In genomic region chr15:32042269-32042996, GRCh38 we compare ENCODE assay signal across 16 cellular contexts. TPM values are rescaled to one million over a fixed set of nuclear protein-coding genes. Genes with fewer than 3 reads are reported as not detected.
DNase-seq lines count a peak whose midpoint lies in the region; ATAC-seq, FAIRE-seq and TF ChIP-seq lines count a peak whose summit lies in the region.
"Had no signal": no experiment of that assay in that cellular context is flagged by ENCODE, and none has a peak within 500 bp of the region (broad histone marks: within the 10 kb centered on the region; RNA-seq: fewer than 3 reads in every experiment).

No MANE protein-coding gene starts in this region.

- H3K4me3 ChIP-seq in A673 (ENCODE audit: low read depth, low read length, poor library complexity, severe bottlenecking) (no peak overlapping the region), keratinocyte (ENCODE audit: control insufficient read depth in 2 of 3, extremely low read depth in 1 of 3, insufficient read depth in 2 of 3, low read depth in 1 of 3, low read length in 3 of 3) (peak overlapping the region in 1 of 3 experiments; percentile 45), left lung (no peak overlapping the region)
- H3K4me3 ChIP-seq: spleen had no signal

- H3K9me1 ChIP-seq in keratinocyte (ENCODE audit: control insufficient read depth, extremely low read depth, insufficient read depth, low read length), result no peaks in the 10 kb centered on the region

- no peaks in the 10 kb centered on the region for H3K27me3 ChIP-seq in A673 (replicated peaks; ENCODE audit: insufficient read depth, low read depth, low read length, poor library complexity)
- no peaks in the 10 kb centered on the region for H3K27me3 ChIP-seq in keratinocyte (ENCODE audit: control insufficient read depth, extremely low read depth, insufficient read depth, low read length)
- no peaks in the 10 kb centered on the region for H3K27me3 ChIP-seq in left lung
- H3K27me3 ChIP-seq: spleen had no signal

- H3K79me2 ChIP-seq in keratinocyte (ENCODE audit: control insufficient read depth, insufficient read depth, low read length), result no peaks in the 10 kb centered on the region

- DNase-seq in A673 (ENCODE audit: low spot score), result peak; percentile 29
- DNase-seq in H4 (ENCODE audit: low spot score), result peak; percentile 31
- peak; percentile 48 for DNase-seq in RKO (ENCODE audit: low spot score)
- DNase-seq in keratinocyte (ENCODE audit: low read depth, low spot score), result peak; percentile 42
- DNase-seq in SK-N-DZ (ENCODE audit: low spot score), result no peak
- DNase-seq in left lung, result no peak
- no peak for DNase-seq in ureter (ENCODE audit: low spot score)
- DNase-seq in activated gamma-delta T cell (lab: John Stamatoyannopoulos, UW), result no peak
- DNase-seq: activated CD4-positive, CD25-positive, alpha-beta regulatory T cell; activated T-cell treated with anti-CD3 and anti-CD28 coated beads, Interleukin-2, amount 50 U/mL, for 4 hours; natural killer cell; SHP77 treated with DMSO at 0.1 percent for 48 hours; spleen; stimulated activated CD8-positive, alpha-beta memory T cell treated with anti-CD3 and anti-CD28 coated beads, Interleukin-4, amount 100 ng/mL, for 48 hours had no signal

- H3K27ac ChIP-seq in A673 (ENCODE audit: low read depth, low read length, poor library complexity, severe bottlenecking), result no peak overlapping the region
- peak overlapping the region; percentile 67 for H3K27ac ChIP-seq in keratinocyte (ENCODE audit: control insufficient read depth, insufficient read depth, low read length)
- H3K27ac ChIP-seq in left lung, result no peak overlapping the region
- H3K27ac ChIP-seq: spleen had no signal

- no peak for ATAC-seq in left lung
- ATAC-seq: activated T-cell treated with anti-CD3 and anti-CD28 coated beads, Interleukin-2, amount 50 U/mL, for 4 hours; natural killer cell had no signal

- intact Hi-C loops in A673 (cut with micrococcal nuclease; ENCODE audit: unreplicated experiment), result no loop called here
- intact Hi-C loops in left lung (cut with DNase I), result no loop called here

- no TSS peak for BruUV-seq in A673 (replicated peaks; lab: Mats Ljungman, UMichigan)

- H3K36me3 ChIP-seq in A673 (ENCODE audit: insufficient read depth, low read length, poor library complexity, severe bottlenecking) (no peaks in the 10 kb centered on the region), keratinocyte (ENCODE audit: control insufficient read depth in 2 of 2, extremely low read depth in 1 of 2, insufficient read depth in 2 of 2, low read length in 2 of 2) (no peaks in the 10 kb centered on the region), left lung (no peaks in the 10 kb centered on the region)
- H3K36me3 ChIP-seq: spleen had no signal

- H3K9me3 ChIP-seq in A673 (ENCODE audit: low read depth, low read length, poor library complexity, severe bottlenecking) (no peaks in the 10 kb centered on the region), keratinocyte (ENCODE audit: control insufficient read depth, low read depth, low read length) (no peaks in the 10 kb centered on the region), left lung (no peaks in the 10 kb centered on the region)
- H3K9me3 ChIP-seq: spleen had no signal

- TF ChIP-seq CTCF in A673 (conservative IDR thresholded peaks at IDR 0.05; ENCODE audit: low read depth, low read length) (no peak), keratinocyte (optimal IDR thresholded peaks at IDR 0.05 in 1 of 3, IDR thresholded peaks at IDR 0.05 in 1 of 3, conservative IDR thresholded peaks at IDR 0.05 in 1 of 3; ENCODE audit: extremely low read depth in 1 of 3, insufficient read depth in 2 of 3, low read length in 3 of 3) (peak in 2 of 3 experiments; percentile 9 to 32), left lung (IDR thresholded peaks at IDR 0.05) (no peak)

- H4K20me1 ChIP-seq in keratinocyte (ENCODE audit: control insufficient read depth, extremely low read depth, insufficient read depth, low read length), result no peaks in the 10 kb centered on the region

- peak overlapping the region; percentile 44 for H3K9ac ChIP-seq in keratinocyte (ENCODE audit: control insufficient read depth, extremely low read depth, insufficient read depth, low read length)

- CTCF ChIA-PET in A673 (lab: Charles Lee), result no interaction called here

- H3K4me2 ChIP-seq in keratinocyte (ENCODE audit: control insufficient read depth, extremely low read depth, insufficient read depth, low read depth, low read length), result peak overlapping the region; percentile 48

- peak; percentile 67 for FAIRE-seq in keratinocyte (lab: Jason Lieb, UNC)
- FAIRE-seq: H54 had no signal

- peak overlapping the region; percentile 88 for H2AFZ ChIP-seq in keratinocyte (ENCODE audit: control insufficient read depth, low read length)

- dilution Hi-C loops in keratinocyte (cut with MboI; ENCODE audit: extremely low pct_ligation_motif_present, low sequenced_read_pairs), result no loop called here

- POLR2A ChIA-PET in A673 (lab: Charles Lee; ENCODE audit: low non-redundant PET), result no interaction called here

- H3K4me1 ChIP-seq in A673 (ENCODE audit: insufficient read depth, low read length, poor library complexity, severe bottlenecking) (no peaks in the 10 kb centered on the region), keratinocyte (ENCODE audit: control insufficient read depth, extremely low read depth, insufficient read depth, low read length) (peaks cover 11% of the 10 kb centered on the region), left lung (no peaks in the 10 kb centered on the region)
- H3K4me1 ChIP-seq: spleen had no signal

RNA-seq across cellular contexts. Expression of gene CHRNA7, which starts 12.1 kb away (rescaled TPM):
- 3.3 and 3.7 TPM in 2 replicates for total RNA-seq in A673 (2021)
- total RNA-seq in H4 (2014; rRNA removed; shearing (Covaris generic)), result 0.90 and 4.0 TPM in 2 replicates
- 0.93 to 1.4 TPM (median 1.0 TPM) in 3 replicates for polyA plus RNA-seq in keratinocyte
- polyA plus RNA-seq in keratinocyte (2011; ENCODE audit: low read depth), result not detected
- 0.57 and 0.60 TPM in 2 replicates for polyA plus RNA-seq in keratinocyte (2011; cell fraction: cytosol; rRNA removed)
- 1.5 and 2.4 TPM in 2 replicates for polyA plus RNA-seq in keratinocyte (2011; cell fraction: nucleus; rRNA removed)
- polyA plus RNA-seq in keratinocyte (2012; ENCODE audit: low replicate concordance), result 0.14 and 0.62 TPM in 2 replicates
- polyA minus RNA-seq in keratinocyte, result 1.9 to 5.4 TPM (median 2.0 TPM) in 3 replicates
- 1.3 TPM for polyA minus RNA-seq in keratinocyte (2011; cell fraction: cytosol; rRNA and poly(A)+ RNA removed)
- polyA minus RNA-seq in keratinocyte (2011; cell fraction: nucleus; rRNA and poly(A)+ RNA removed), result 1.9 and 4.3 TPM in 2 replicates
- 32.2 and 38.3 TPM in 2 replicates for polyA plus RNA-seq in SK-N-DZ (2014; cell fraction: cytosol; rRNA removed)
- 25.8 and 34.9 TPM in 2 replicates for polyA plus RNA-seq in SK-N-DZ (2014; cell fraction: nucleus; rRNA removed)
- total RNA-seq in left lung, result 1 to 10 TPM; 1.2 to 2.3 TPM
- 8.3 TPM for total RNA-seq in ureter
- total RNA-seq: B cell had no signal

Comparison
In these comparisons a context has a peak if more than half of its experiments do, and no peak if none do; other contexts are left out.
1. DNase-seq: peak in A673 (single experiment), H4 (single experiment), RKO (single experiment) and keratinocyte (single experiment); none in SK-N-DZ (single experiment), left lung (0 of 2), ureter (single experiment) and activated gamma-delta T cell (single experiment).
2. CTCF ChIP-seq: peak in keratinocyte (2 of 3); none in A673 (single experiment) and left lung (0 of 2).